In the genomic region with DNA sequence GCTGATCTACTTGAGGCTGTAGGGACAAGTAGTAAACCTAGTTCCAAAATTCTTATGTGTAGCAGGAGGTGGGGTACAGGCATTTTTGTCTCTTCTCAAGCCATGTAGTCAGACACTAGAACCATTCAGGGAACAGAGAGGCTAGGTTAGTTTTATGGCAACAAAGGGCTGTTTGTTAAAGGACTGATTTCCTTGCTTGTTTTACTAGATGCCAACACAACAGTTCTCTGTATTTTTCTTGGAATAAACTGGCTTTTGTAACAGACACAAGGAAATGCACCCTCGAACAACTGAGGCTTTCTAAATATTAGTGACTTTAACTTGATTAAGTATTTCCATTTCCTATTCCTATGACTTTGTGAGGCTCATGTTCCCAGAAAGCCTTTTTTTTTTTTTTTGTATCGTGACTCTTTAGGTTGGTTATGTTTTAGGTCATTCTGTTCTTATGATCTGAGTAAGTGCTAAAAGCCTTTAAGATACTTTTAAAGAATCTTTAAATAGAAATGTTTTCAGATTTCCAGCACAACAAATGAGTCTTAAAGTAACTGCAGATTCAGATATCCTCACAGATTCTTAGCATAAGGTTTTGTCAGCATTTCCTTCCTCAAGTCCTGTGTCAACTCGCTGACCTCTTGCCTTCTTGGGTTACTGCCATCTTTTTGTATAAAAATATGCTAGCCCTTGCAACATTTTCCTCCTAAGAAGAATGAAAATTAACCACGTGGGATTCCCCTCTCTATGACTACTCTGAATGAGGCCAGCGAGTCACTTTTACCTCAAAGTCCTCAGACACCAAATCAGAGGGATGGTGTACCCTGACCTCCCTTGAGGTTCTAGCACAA, we compare ENCODE assay signal across 9 cellular contexts.
A peak's percentile ranks its signal among the peaks of the same experiment; 100 is the strongest.
DNase-seq lines count a peak whose midpoint lies in the region; ATAC-seq and TF ChIP-seq lines count a peak whose summit lies in the region.
"Had no signal": no experiment of that assay in that cellular context is flagged by ENCODE, and none has a peak within 500 bp of the region (broad histone marks: within the 10 kb centered on the region; RNA-seq: fewer than 3 reads in every experiment).

No MANE protein-coding gene starts in this region.

- in situ Hi-C loops in mammary epithelial cell (cut with MboI; ENCODE audit: low sequenced_read_pairs in 2 of 2), result loop anchor here in 1 of 2 donors (25.0 kb wide), 1 partner anchor 465 kb away; no protein-coding TSS in a partner anchor

- H3K4me1 ChIP-seq in mammary epithelial cell (ENCODE audit: insufficient read depth, low read length) (peaks cover 25% of the 10 kb centered on the region), vagina (peaks cover 21% of the 10 kb centered on the region)

- DNase-seq in activated CD4-positive, alpha-beta T cell treated with anti-CD3 and anti-CD28 coated beads for 48 hours, result peak; percentile 55
- DNase-seq in activated CD4-positive, alpha-beta T cell treated with anti-CD3 and anti-CD28 coated beads, Interleukin-2, amount 10 ng/mL, durations not matched to agents 7 days and 5 days, result no peak
- DNase-seq in LHCN-M2 (ENCODE audit: low read depth) (peak; percentile 81), mammary epithelial cell (peak; percentile 85), lung microvascular endothelial cell (ENCODE audit: low read depth in 2 of 2) (peak; percentile 22 to 95), vagina (ENCODE audit: extremely low spot score in 2 of 2) (no peak), NCI-H1105 (lab: John Stamatoyannopoulos, UW) (no peak)

- H3K27me3 ChIP-seq in mammary epithelial cell (ENCODE audit: insufficient read depth, low read length) (no peaks in the 10 kb centered on the region), vagina (no peaks in the 10 kb centered on the region)

- TF ChIP-seq CTCF in mammary epithelial cell (conservative IDR thresholded peaks at IDR 0.05 in 1 of 2, IDR thresholded peaks at IDR 0.05 in 1 of 2; ENCODE audit: extremely low read depth in 1 of 2, insufficient read depth in 1 of 2, low read depth in 1 of 2, low read length in 2 of 2), result no peak
- no peak for TF ChIP-seq CTCF in vagina (IDR thresholded peaks at IDR 0.05)

- no peak overlapping the region for H3K27ac Mint-ChIP-seq in activated CD4-positive, alpha-beta T cell treated with anti-CD3 and anti-CD28 coated beads, Interleukin-2, amount 10 ng/mL, durations not matched to agents 7 days and 5 days

- POLR2A ChIA-PET in activated CD4-positive, alpha-beta T cell treated with anti-CD3 and anti-CD28 coated beads, Interleukin-2, amount 10 ng/mL, durations not matched to agents 7 days and 5 days (lab: Charles Lee), result no interaction called here

- no peak overlapping the region for H3K4me3 Mint-ChIP-seq in activated CD4-positive, alpha-beta T cell treated with anti-CD3 and anti-CD28 coated beads, Interleukin-2, amount 10 ng/mL, durations not matched to agents 7 days and 5 days
- H3K4me3 Mint-ChIP-seq: CD4-positive, CD25-positive, alpha-beta regulatory T cell had no signal

- TF ChIP-seq POLR2A in vagina (IDR thresholded peaks at IDR 0.05), result no peak

- dilution Hi-C loops in mammary epithelial cell (cut with HindIII; ENCODE audit: low sequenced_read_pairs), result no loop called here

- peaks cover 28% of the 10 kb centered on the region for H3K4me1 Mint-ChIP-seq in activated CD4-positive, alpha-beta T cell treated with anti-CD3 and anti-CD28 coated beads, Interleukin-2, amount 10 ng/mL, durations not matched to agents 7 days and 5 days

- H3K27me3 Mint-ChIP-seq in activated CD4-positive, alpha-beta T cell treated with anti-CD3 and anti-CD28 coated beads, Interleukin-2, amount 10 ng/mL, durations not matched to agents 7 days and 5 days, result no peaks in the 10 kb centered on the region
- H3K27me3 Mint-ChIP-seq: CD4-positive, CD25-positive, alpha-beta regulatory T cell had no signal

- no peaks in the 10 kb centered on the region for H3K79me2 ChIP-seq in mammary epithelial cell (ENCODE audit: insufficient read depth, low read length)

- WGBS in mammary epithelial cell (ENCODE audit: low coverage, missing lambda C conversion rate), result 3% methylated on average over 5 of the region's 5 CpGs

- BruUV-seq in mammary epithelial cell (replicated peaks; lab: Mats Ljungman, UMichigan), result no TSS peak

- peaks cover 27% of the 10 kb centered on the region for H3K9me3 Mint-ChIP-seq in activated CD4-positive, alpha-beta T cell treated with anti-CD3 and anti-CD28 coated beads, Interleukin-2, amount 10 ng/mL, durations not matched to agents 7 days and 5 days

- intact Hi-C loops in mammary epithelial cell (cut with micrococcal nuclease) (no loop called here), vagina (cut with DNase I) (no loop called here)

- peak overlapping the region; percentile 58 for H3K27ac ChIP-seq in mammary epithelial cell (ENCODE audit: insufficient read depth, low read depth, low read length)
- peak overlapping the region; percentile 55 for H3K27ac ChIP-seq in vagina

- H3K9me3 ChIP-seq in mammary epithelial cell (replicated peaks; ENCODE audit: insufficient read depth, low read length) (no peaks in the 10 kb centered on the region), vagina (no peaks in the 10 kb centered on the region)

- H3K4me2 ChIP-seq in mammary epithelial cell (ENCODE audit: insufficient read depth, low read depth, low read length), result peak overlapping the region; percentile 18

- H3K36me3 Mint-ChIP-seq in activated CD4-positive, alpha-beta T cell treated with anti-CD3 and anti-CD28 coated beads, Interleukin-2, amount 10 ng/mL, durations not matched to agents 7 days and 5 days (ENCODE audit: low read depth), result peaks cover 16% of the 10 kb centered on the region

- no peak overlapping the region for H2AFZ ChIP-seq in mammary epithelial cell (ENCODE audit: low read depth, low read length)

- H3K9ac ChIP-seq in mammary epithelial cell (ENCODE audit: insufficient read depth, low read length), result no peak overlapping the region

- CTCF ChIA-PET in activated CD4-positive, alpha-beta T cell treated with anti-CD3 and anti-CD28 coated beads, Interleukin-2, amount 10 ng/mL, durations not matched to agents 7 days and 5 days (lab: Charles Lee), result interaction anchor here (0.6 to 1.6 kb wide), 3 partner anchors 14 to 298 kb away, joined by 3 to 4 read pairs (median 3); a partner anchor contains a TSS
- CTCF ChIA-PET in mammary epithelial cell (lab: Charles Lee; ENCODE audit: low non-redundant PET), result interaction anchor here (0.5 kb wide), 1 partner anchor 95 kb away, joined by 3 read pairs; no protein-coding TSS in a partner anchor

- H4K20me1 ChIP-seq in mammary epithelial cell (ENCODE audit: insufficient read depth, low read length), result no peaks in the 10 kb centered on the region

- H3K36me3 ChIP-seq in mammary epithelial cell (ENCODE audit: insufficient read depth, low read length) (no peaks in the 10 kb centered on the region), vagina (no peaks in the 10 kb centered on the region)

- ATAC-seq in GM19397 (IDR thresholded peaks at IDR 0.05; ENCODE audit: unreplicated experiment), result no peak

- H3K4me3 ChIP-seq in mammary epithelial cell (replicated peaks in 1 of 3; ENCODE audit: insufficient read depth in 1 of 3, low read depth in 2 of 3, low read length in 3 of 3) (no peak overlapping the region), vagina (no peak overlapping the region)

Comparison
In these comparisons a context has a peak if more than half of its experiments do, and no peak if none do; other contexts are left out.
1. DNase-seq: peak in activated CD4-positive, alpha-beta T cell treated with anti-CD3 and anti-CD28 coated beads for 48 hours (single experiment), LHCN-M2 (single experiment), mammary epithelial cell (single experiment) and lung microvascular endothelial cell (2 of 2); none in activated CD4-positive, alpha-beta T cell treated with anti-CD3 and anti-CD28 coated beads, Interleukin-2, amount 10 ng/mL, durations not matched to agents 7 days and 5 days (single experiment), vagina (0 of 2) and NCI-H1105 (single experiment).